ENCODE assay signal across 17 cellular contexts in the genomic region with DNA sequence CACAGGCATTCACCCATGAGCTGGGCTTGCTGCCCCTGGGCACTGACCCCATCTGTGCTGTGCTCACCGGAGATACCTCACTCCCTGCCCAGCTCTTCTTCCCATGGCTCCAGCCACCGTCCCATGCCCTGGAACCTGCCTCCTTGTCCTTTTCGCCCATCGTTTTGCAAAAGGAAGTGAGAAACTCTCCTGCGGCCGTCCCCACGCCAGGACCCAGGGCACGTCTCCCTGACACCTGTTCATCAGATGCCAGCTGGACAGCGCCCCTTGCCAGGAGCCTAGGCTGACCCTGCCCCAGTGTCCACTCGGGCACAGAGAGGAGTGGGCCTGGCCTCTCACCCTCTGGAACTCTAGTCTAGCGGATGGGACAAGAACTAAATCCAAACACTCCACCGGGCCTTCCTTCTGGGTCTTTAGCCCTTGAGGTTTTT.
"Had no signal": no experiment of that assay in that cellular context is flagged by ENCODE, and none has a peak within 500 bp of the region (broad histone marks: within the 10 kb centered on the region; RNA-seq: fewer than 3 reads in every experiment).

No MANE protein-coding gene starts in this region.

- H3K4me3 ChIP-seq: dorsolateral prefrontal cortex, esophagus muscularis mucosa, hepatocyte, SJSA1, stomach, thoracic aorta had no signal

- FAIRE-seq: keratinocyte, urothelium cell line had no signal

- H3K27ac ChIP-seq: brain microvascular endothelial cell, dorsolateral prefrontal cortex, esophagus muscularis mucosa, hepatocyte, SJSA1, stomach, thoracic aorta had no signal

- H3K9me3 ChIP-seq: esophagus muscularis mucosa, SJSA1, stomach, thoracic aorta had no signal

- H3K9me3 Mint-ChIP-seq: activated naive CD8-positive, alpha-beta T cell treated with anti-CD3 and anti-CD28 coated beads, Interleukin-2, amount 10 ng/mL, durations not matched to agents 7 days and 5 days; activated T-cell treated with anti-CD3 and anti-CD28 coated beads, Interleukin-2, amount 50 U/mL, for 72 hours; nephron had no signal

- H3K36me3 ChIP-seq: brain microvascular endothelial cell had no signal

- H3K36me3 Mint-ChIP-seq: activated naive CD8-positive, alpha-beta T cell treated with anti-CD3 and anti-CD28 coated beads, Interleukin-2, amount 10 ng/mL, durations not matched to agents 7 days and 5 days had no signal

- DNase-seq: activated CD4-positive, alpha-beta T cell treated with anti-CD3 and anti-CD28 coated beads for 1 hour; activated CD4-positive, alpha-beta T cell treated with anti-CD3 and anti-CD28 coated beads, Interleukin-2, amount 50 U/mL, for 48 hours; activated naive CD8-positive, alpha-beta T cell treated with anti-CD3 and anti-CD28 coated beads, Interleukin-2, amount 10 ng/mL, durations not matched to agents 7 days and 5 days; activated T-cell treated with anti-CD3 and anti-CD28 coated beads, Interleukin-2, amount 50 U/mL, for 72 hours; brain microvascular endothelial cell; cerebellar nuclear complex; stimulated activated CD4-positive, alpha-beta T cell treated with anti-CD3 and anti-CD28 coated beads, Interleukin-12 subunit alpha, Interleukin-12 subunit beta, amount 100 ng/mL, for 4 hours; stimulated activated CD4-positive, alpha-beta T cell treated with anti-CD3 and anti-CD28 coated beads, Interleukin-2, amount 100 ng/mL, for 24 hours had no signal

- H3K4me3 Mint-ChIP-seq: activated naive CD8-positive, alpha-beta T cell treated with anti-CD3 and anti-CD28 coated beads, Interleukin-2, amount 10 ng/mL, durations not matched to agents 7 days and 5 days; activated T-cell treated with anti-CD3 and anti-CD28 coated beads, Interleukin-2, amount 50 U/mL, for 72 hours; nephron had no signal

- H3K4me1 ChIP-seq: stomach had no signal

- ATAC-seq: activated T-cell treated with anti-CD3 and anti-CD28 coated beads, Interleukin-2, amount 50 U/mL, for 72 hours had no signal

- H3K27me3 Mint-ChIP-seq: activated naive CD8-positive, alpha-beta T cell treated with anti-CD3 and anti-CD28 coated beads, Interleukin-2, amount 10 ng/mL, durations not matched to agents 7 days and 5 days had no signal

- H3K27ac Mint-ChIP-seq: activated naive CD8-positive, alpha-beta T cell treated with anti-CD3 and anti-CD28 coated beads, Interleukin-2, amount 10 ng/mL, durations not matched to agents 7 days and 5 days; activated T-cell treated with anti-CD3 and anti-CD28 coated beads, Interleukin-2, amount 50 U/mL, for 72 hours; nephron had no signal

- H3K27me3 ChIP-seq: brain microvascular endothelial cell, dorsolateral prefrontal cortex, esophagus muscularis mucosa, hepatocyte, SJSA1, stomach had no signal
